13 cellular contexts compared by ENCODE assay signal in genomic region chr15:56989411-56989924, GRCh38.
DNase-seq lines count a peak whose midpoint lies in the region; ATAC-seq and TF ChIP-seq lines count a peak whose summit lies in the region.
"Had no signal": no experiment of that assay in that cellular context is flagged by ENCODE, and none has a peak within 500 bp of the region (broad histone marks: within the 10 kb centered on the region; RNA-seq: fewer than 3 reads in every experiment).

No MANE protein-coding gene starts in this region.

- H3K4me2 ChIP-seq in Loucy (ENCODE audit: low read depth, low read length, poor library complexity, severe bottlenecking) = peak overlapping the region; percentile 15
- H3K4me2 ChIP-seq: smooth muscle cell had no signal

- CTCF ChIA-PET in CD8-positive, alpha-beta T cell (lab: Charles Lee) = no interaction called here

- H3K4me1 ChIP-seq in Loucy (ENCODE audit: insufficient read depth, low read length, poor library complexity, severe bottlenecking) (peaks cover 45% of the 10 kb centered on the region), right lobe of liver (peaks cover 0 to 33% (median 12%) of the 10 kb centered on the region in 4 donors)
- H3K4me1 ChIP-seq in CD8-positive, alpha-beta T cell (ENCODE audit: insufficient read depth, low read length) = peaks cover 3% of the 10 kb centered on the region

- 45% methylated on average over 1 of the region's 1 CpG for WGBS in right lobe of liver (ENCODE audit: insufficient coverage, low coverage, low lambda C conversion rate, missing lambda C conversion rate)

- H3K27me3 Mint-ChIP-seq in CD8-positive, alpha-beta T cell (ENCODE audit: low read depth) = no peaks in the 10 kb centered on the region

- H4K20me1 ChIP-seq in Loucy (ENCODE audit: insufficient read depth, low read length, poor library complexity, severe bottlenecking) = peaks cover 38% of the 10 kb centered on the region

- ATAC-seq in GM19452 (IDR thresholded peaks at IDR 0.05; ENCODE audit: unreplicated experiment) (peak; percentile 62), right lobe of liver (peak; percentile 43 to 69 (median 50)), GM18498 (IDR thresholded peaks at IDR 0.05; ENCODE audit: unreplicated experiment) (no peak)
- no peak for ATAC-seq in CD8-positive, alpha-beta T cell

- H3K4me3 ChIP-seq in Loucy (ENCODE audit: low read length, poor library complexity, severe bottlenecking) (no peak overlapping the region), right lobe of liver (no peak overlapping the region)
- H3K4me3 ChIP-seq in CD8-positive, alpha-beta T cell (ENCODE audit: low read depth, low read length) = no peak overlapping the region
- H3K4me3 ChIP-seq: smooth muscle cell had no signal

- no peak overlapping the region for H2AFZ ChIP-seq in Loucy (ENCODE audit: low read length)

- no peak overlapping the region for H3K27ac ChIP-seq in right lobe of liver
- no peak overlapping the region for H3K27ac ChIP-seq in CD8-positive, alpha-beta T cell (ENCODE audit: low read depth, low read length)
- H3K27ac ChIP-seq: WERI-Rb-1 had no signal

- H3K4me3 Mint-ChIP-seq in CD8-positive, alpha-beta T cell = no peak overlapping the region
- H3K4me3 Mint-ChIP-seq: neural crest cell had no signal

- peaks cover 17% of the 10 kb centered on the region for H3K36me3 Mint-ChIP-seq in CD8-positive, alpha-beta T cell

- H3K36me3 ChIP-seq in Loucy (ENCODE audit: insufficient read depth, low read length) (peaks cover 12% of the 10 kb centered on the region; the same call in 1 of the 2 replicates), right lobe of liver (no peaks in the 10 kb centered on the region)
- no peaks in the 10 kb centered on the region for H3K36me3 ChIP-seq in CD8-positive, alpha-beta T cell (ENCODE audit: insufficient read depth, low read length)

- H3K4me1 Mint-ChIP-seq in CD8-positive, alpha-beta T cell (ENCODE audit: low read depth) = peaks cover 49% of the 10 kb centered on the region

- H3K9me2 ChIP-seq in Loucy (replicated peaks; ENCODE audit: low read depth, low read length) = no peaks in the 10 kb centered on the region

- H3K9me3 ChIP-seq in Loucy (ENCODE audit: insufficient read depth, low read depth, low read length) (no peaks in the 10 kb centered on the region), right lobe of liver (no peaks in the 10 kb centered on the region)
- H3K9me3 ChIP-seq in CD8-positive, alpha-beta T cell (ENCODE audit: low read length) = no peaks in the 10 kb centered on the region

- no peak overlapping the region for H3K27ac Mint-ChIP-seq in CD8-positive, alpha-beta T cell

- no peak for TF ChIP-seq CTCF in Loucy (conservative IDR thresholded peaks at IDR 0.05; ENCODE audit: low read length)
- no peak for TF ChIP-seq CTCF in right lobe of liver (IDR thresholded peaks at IDR 0.05)
- TF ChIP-seq CTCF in CD8-positive, alpha-beta T cell (IDR thresholded peaks at IDR 0.05) = no peak

- intact Hi-C loops in right lobe of liver (cut with DNase I) = no loop called here
- intact Hi-C loops in CD8-positive, alpha-beta T cell (cut with DNase I, micrococcal nuclease) = no loop called here

- peak; percentile 3 for DNase-seq in astrocyte of the hippocampus (ENCODE audit: low read depth, low spot score)
- DNase-seq in right lobe of liver = no peak
- DNase-seq in SHP77 treated with DMSO at 0.1 percent for 48 hours (lab: John Stamatoyannopoulos, UW) = no peak
- DNase-seq in CD8-positive, alpha-beta T cell = no peak
- DNase-seq: caudate nucleus, COR-L47, NCI-H1436, WERI-Rb-1 had no signal

- no peak for TF ChIP-seq POLR2A in right lobe of liver (IDR thresholded peaks at IDR 0.05)

- H3K79me2 ChIP-seq in Loucy (ENCODE audit: insufficient read depth, low read length) = peaks cover 88% of the 10 kb centered on the region

- POLR2A ChIA-PET in CD8-positive, alpha-beta T cell (lab: Charles Lee) = no interaction called here

- H3F3A ChIP-seq in Loucy (ENCODE audit: low read depth) = no peaks in the 10 kb centered on the region

- no peaks in the 10 kb centered on the region for H3K9me3 Mint-ChIP-seq in CD8-positive, alpha-beta T cell

- H3K27me3 ChIP-seq in Loucy (ENCODE audit: insufficient read depth, low read length, poor library complexity, severe bottlenecking) (no peaks in the 10 kb centered on the region), right lobe of liver (no peaks in the 10 kb centered on the region)
- H3K27me3 ChIP-seq in CD8-positive, alpha-beta T cell (ENCODE audit: insufficient read depth, low read length) = no peaks in the 10 kb centered on the region

- H3K9ac ChIP-seq in Loucy (ENCODE audit: low read depth, low read length, poor library complexity, severe bottlenecking) = peak overlapping the region; percentile 19

Comparison
In these comparisons a context has a peak if more than half of its experiments do, and no peak if none do; other contexts are left out.
1. ATAC-seq: peak in GM19452 (single experiment) and right lobe of liver (4 of 4); none in GM18498 (single experiment) and CD8-positive, alpha-beta T cell (single experiment).